ENCODE assay signal across 15 cellular contexts in the genomic region with DNA sequence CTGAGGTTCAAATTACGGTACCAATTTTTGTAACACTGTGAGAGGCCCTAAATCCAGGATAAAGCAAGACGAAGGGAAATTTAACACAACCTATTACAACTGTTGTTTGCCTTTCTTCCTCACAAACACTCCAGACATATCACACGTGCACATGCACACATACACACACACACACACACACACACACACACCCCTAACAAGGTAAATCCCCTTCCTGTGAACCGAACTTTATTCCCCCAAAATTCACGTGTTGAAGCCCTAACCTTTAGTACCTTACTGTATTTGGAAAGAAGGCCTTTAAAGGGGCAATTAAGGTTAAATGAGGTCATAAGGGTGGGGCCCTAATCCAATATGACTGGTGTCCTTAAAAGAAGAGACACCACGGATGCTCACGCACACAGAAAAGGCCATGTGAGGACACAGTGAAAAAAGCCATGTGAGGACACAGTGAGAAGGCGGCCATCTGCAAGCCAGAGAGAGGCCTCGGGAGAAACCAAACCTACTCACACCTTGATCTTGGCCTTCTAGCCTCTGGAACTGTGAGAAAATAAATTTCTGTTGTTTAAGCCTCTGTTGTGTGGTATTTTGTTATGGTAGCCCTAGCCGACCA. TPM values are rescaled to one million over a fixed set of nuclear protein-coding genes. Genes with fewer than 3 reads are reported as not detected.
A peak's percentile ranks its signal among the peaks of the same experiment; 100 is the strongest.
DNase-seq lines count a peak whose midpoint lies in the region; ATAC-seq, FAIRE-seq and TF ChIP-seq lines count a peak whose summit lies in the region.
"Had no signal": no experiment of that assay in that cellular context is flagged by ENCODE, and none has a peak within 500 bp of the region (broad histone marks: within the 10 kb centered on the region; RNA-seq: fewer than 3 reads in every experiment).

No MANE protein-coding gene starts in this region.

- H3K27me3 ChIP-seq in BLaER1 treated with 17β-estradiol and CSF1 and Interleukin-3, amounts not matched to agents 10 nM and 100 nM: no peaks in the 10 kb centered on the region
- no peaks in the 10 kb centered on the region for H3K27me3 ChIP-seq in GM23248 (replicated peaks; ENCODE audit: insufficient read depth)
- H3K27me3 ChIP-seq: cardiac muscle cell, ovary, SJCRH30 had no signal

- in situ Hi-C loops in GM23248 (cut with MboI): no loop called here

- H3K9me2 ChIP-seq in GM23248 (ENCODE audit: insufficient read depth): no peaks in the 10 kb centered on the region

- no peaks in the 10 kb centered on the region for H3K79me2 ChIP-seq in GM23248 (ENCODE audit: insufficient read depth)

- H3K4me1 ChIP-seq in BLaER1 treated with 17β-estradiol and CSF1 and Interleukin-3, amounts not matched to agents 10 nM and 100 nM: peaks cover 16 to 27% (median 22%) of the 10 kb centered on the region in 10 experiments
- H3K4me1 ChIP-seq in GM23248 (ENCODE audit: insufficient read depth): no peaks in the 10 kb centered on the region

- peaks cover 8 to 22% (median 13%) of the 10 kb centered on the region in 11 experiments for H3K36me3 ChIP-seq in BLaER1 treated with 17β-estradiol and CSF1 and Interleukin-3, amounts not matched to agents 10 nM and 100 nM
- no peaks in the 10 kb centered on the region for H3K36me3 ChIP-seq in GM23248 (ENCODE audit: low read depth)
- H3K36me3 ChIP-seq: cardiac muscle cell, ovary, SJCRH30 had no signal

- H3K9me3 ChIP-seq in BLaER1 treated with 17β-estradiol and CSF1 and Interleukin-3, amounts not matched to agents 10 nM and 100 nM (replicated peaks in 1 of 11): no peaks in the 10 kb centered on the region
- no peaks in the 10 kb centered on the region for H3K9me3 ChIP-seq in GM23248 (ENCODE audit: low read depth)
- H3K9me3 ChIP-seq: ovary, SJCRH30 had no signal

- H4K20me1 ChIP-seq in BLaER1 treated with 17β-estradiol and CSF1 and Interleukin-3, amounts not matched to agents 10 nM and 100 nM: peaks cover 0 to 28% (median 0%) of the 10 kb centered on the region in 11 experiments; a peak in 6 of 22 replicates
- H4K20me1 ChIP-seq in GM23248 (ENCODE audit: insufficient read depth): no peaks in the 10 kb centered on the region

- peaks cover 14% of the 10 kb centered on the region for H3K4me1 Mint-ChIP-seq in glutamatergic neuron (ENCODE audit: low read depth, unreplicated experiment)

- no peak overlapping the region for H3K9ac ChIP-seq in BLaER1 treated with 17β-estradiol and CSF1 and Interleukin-3, amounts not matched to agents 10 nM and 100 nM
- H3K9ac ChIP-seq in GM23248: no peak overlapping the region

- no peak overlapping the region for H3K4me3 ChIP-seq in BLaER1 treated with 17β-estradiol and CSF1 and Interleukin-3, amounts not matched to agents 10 nM and 100 nM
- no peak overlapping the region for H3K4me3 ChIP-seq in GM23248
- H3K4me3 ChIP-seq: ovary, SJCRH30 had no signal

- peaks cover 7% of the 10 kb centered on the region for H3K27me3 Mint-ChIP-seq in glutamatergic neuron (ENCODE audit: unreplicated experiment)

- ATAC-seq in GM19467 (IDR thresholded peaks at IDR 0.05; ENCODE audit: unreplicated experiment): no peak
- no peak for ATAC-seq in HG03135 (IDR thresholded peaks at IDR 0.05; ENCODE audit: unreplicated experiment)

- no peak overlapping the region for H3K27ac ChIP-seq in BLaER1 treated with 17β-estradiol and CSF1 and Interleukin-3, amounts not matched to agents 10 nM and 100 nM
- no peak overlapping the region for H3K27ac ChIP-seq in GM23248
- H3K27ac ChIP-seq in VCaP: peak overlapping the region; percentile 84
- H3K27ac ChIP-seq: SJCRH30 had no signal

- H2AFZ ChIP-seq in GM23248: peak overlapping the region; percentile 97; the same call in 1 of the 2 replicates

- peaks cover 8% of the 10 kb centered on the region; the same call in 1 of the 2 replicates for H3F3A ChIP-seq in GM23248 (ENCODE audit: insufficient read depth)

- peak overlapping the region in 8 of 11 experiments; percentile 81 to 95 (median 93); a peak in 11 of 22 replicates for H3K4me2 ChIP-seq in BLaER1 treated with 17β-estradiol and CSF1 and Interleukin-3, amounts not matched to agents 10 nM and 100 nM
- no peak overlapping the region for H3K4me2 ChIP-seq in GM23248 (ENCODE audit: unreplicated experiment)

- H3K27ac Mint-ChIP-seq in glutamatergic neuron (ENCODE audit: unreplicated experiment): no peak overlapping the region

- H3K4me3 Mint-ChIP-seq in glutamatergic neuron (ENCODE audit: unreplicated experiment): peak overlapping the region; percentile 98

- FAIRE-seq in RCC 7860 (lab: Jason Lieb, UNC): no peak
- FAIRE-seq: kidney had no signal

- no peaks in the 10 kb centered on the region for H3K36me3 Mint-ChIP-seq in glutamatergic neuron (ENCODE audit: unreplicated experiment)

- 82 to 85% methylated on average over 10 of the region's 10 CpGs for WGBS in GM23248 (ENCODE audit: low coverage in 1 of 2, low lambda C conversion rate in 2 of 2, missing lambda C conversion rate in 2 of 2), 2 experiments

- DNase-seq in GM23248 (peak; percentile 13), glutamatergic neuron (no peak), NCI-H128 (lab: John Stamatoyannopoulos, UW; ENCODE audit: unreplicated experiment) (no peak), RCC 7860 (ENCODE audit: low spot score) (no peak)
- DNase-seq: activated CD8-positive, alpha-beta memory T cell treated with anti-CD3 and anti-CD28 coated beads, Interleukin-2, amount 50 U/mL, for 4 hours; NCI-H1694; SJCRH30; stimulated activated CD4-positive, alpha-beta T cell treated with anti-CD3 and anti-CD28 coated beads, Interleukin-2, amount 100 ng/mL, for 24 hours had no signal

- H3K9me3 Mint-ChIP-seq in glutamatergic neuron (ENCODE audit: unreplicated experiment): peaks cover 6% of the 10 kb centered on the region

- TF ChIP-seq CTCF in VCaP (conservative IDR thresholded peaks at IDR 0.05) (no peak), glutamatergic neuron (IDR thresholded peaks at IDR 0.05; ENCODE audit: partially characterized antibody, unreplicated experiment) (no peak)

RNA-seq across cellular contexts. Expression of gene SERGEF, which starts 1.8 kb away (rescaled TPM):
- total RNA-seq in GM23248 (2014; rRNA removed; shearing (Covaris generic)): 16.8 and 18.3 TPM in 2 replicates
- 16.7 and 23.2 TPM in 2 replicates for polyA plus RNA-seq in GM23248 (2016; fragmentation: Nextera tagmentation; extraction: Ambion mirVana)
- total RNA-seq in glutamatergic neuron (ENCODE audit: unreplicated experiment): 42.5 TPM

RNA-seq across cellular contexts. Expression of gene TPH1, which starts 35.0 kb away (rescaled TPM):
- total RNA-seq in GM23248 (2014; rRNA removed; shearing (Covaris generic)): not detected in 2 replicates
- polyA plus RNA-seq in GM23248 (2016; fragmentation: Nextera tagmentation; extraction: Ambion mirVana): not detected in 2 replicates
- 0.83 TPM for total RNA-seq in glutamatergic neuron (ENCODE audit: unreplicated experiment)
